1 cellular context compared by ENCODE assay signal in genomic region chr12:7017870-7018349, GRCh38.
TF ChIP-seq lines count a peak whose summit lies in the region.

No MANE protein-coding gene starts in this region.

TF ChIP-seq in HCT116, 20 proteins besides CTCF, POLR2A, EP300 and RAD21 (continued from another document):
- no peak for TF ChIP-seq REST (IDR thresholded peaks at IDR 0.05; ENCODE audit: low read depth)
- no peak for TF ChIP-seq YY1 (IDR thresholded peaks at IDR 0.05; ENCODE audit: extremely low read depth, insufficient replicate concordance, low read depth, low read length)
